In the genomic region with DNA sequence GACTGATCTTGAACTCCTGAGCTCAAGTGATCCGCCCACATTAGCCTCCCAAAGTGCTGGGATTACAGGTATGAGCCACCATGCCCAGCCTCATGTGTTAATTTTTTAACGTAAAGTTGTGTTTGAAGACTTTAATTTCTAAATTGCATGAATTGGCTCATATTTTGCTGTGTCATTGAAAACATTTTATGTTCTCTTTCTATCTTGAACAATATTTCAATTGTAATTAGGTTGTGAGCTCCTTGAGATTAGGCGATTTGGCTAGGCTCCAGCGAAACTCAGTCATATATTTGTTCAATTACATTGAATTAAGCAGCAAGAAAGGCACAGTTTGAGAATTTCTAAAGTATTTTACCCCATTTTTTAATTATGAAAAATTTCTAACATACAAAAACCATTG, we compare ENCODE assay signal across 30 cellular contexts.
"Had no signal": no experiment of that assay in that cellular context is flagged by ENCODE, and none has a peak within 500 bp of the region (broad histone marks: within the 10 kb centered on the region; RNA-seq: fewer than 3 reads in every experiment).

No MANE protein-coding gene starts in this region.

- H3K27me3 Mint-ChIP-seq: activated CD4-positive, alpha-beta T cell treated with anti-CD3 and anti-CD28 coated beads, Interleukin-2, amount 10 ng/mL, durations not matched to agents 24 days and 14 days; activated naive CD4-positive, alpha-beta T cell treated with anti-CD3 and anti-CD28 coated beads, Interleukin-2, amount 50 U/mL, for 24 hours; activated naive CD8-positive, alpha-beta T cell treated with anti-CD3 and anti-CD28 coated beads, Interleukin-2, amount 10 ng/mL, durations not matched to agents 7 days and 5 days; activated T-cell treated with anti-CD3 and anti-CD28 coated beads, Interleukin-2, amount 50 U/mL, for 24 hours had no signal

- ATAC-seq: activated CD8-positive, alpha-beta T cell treated with anti-CD3 and anti-CD28 coated beads, Interleukin-2, amount 10 ng/mL, durations not matched to agents 7 days and 5 days; PC-3; Right ventricle myocardium inferior; SK-N-SH treated with all-trans-retinoic acid at 6 μM for 48 hours had no signal

- H3K27ac ChIP-seq: ascending aorta, cardiac muscle cell had no signal

- H3K27me3 ChIP-seq: ascending aorta, cardiac muscle cell had no signal

- H3K4me3 Mint-ChIP-seq: activated CD4-positive, alpha-beta T cell treated with anti-CD3 and anti-CD28 coated beads, Interleukin-2, amount 10 ng/mL, durations not matched to agents 24 days and 14 days; activated CD8-positive, alpha-beta T cell treated with anti-CD3 and anti-CD28 coated beads, Interleukin-2, amount 10 ng/mL, durations not matched to agents 7 days and 5 days; activated naive CD4-positive, alpha-beta T cell treated with anti-CD3 and anti-CD28 coated beads, Interleukin-2, amount 50 U/mL, for 24 hours; activated naive CD8-positive, alpha-beta T cell treated with anti-CD3 and anti-CD28 coated beads, Interleukin-2, amount 10 ng/mL, durations not matched to agents 7 days and 5 days; activated T-cell treated with anti-CD3 and anti-CD28 coated beads, Interleukin-2, amount 50 U/mL, for 24 hours had no signal

- H3K9me3 ChIP-seq: ascending aorta had no signal

- H3K27ac Mint-ChIP-seq: activated CD4-positive, alpha-beta T cell treated with anti-CD3 and anti-CD28 coated beads, Interleukin-2, amount 10 ng/mL, durations not matched to agents 24 days and 14 days; activated CD8-positive, alpha-beta T cell treated with anti-CD3 and anti-CD28 coated beads, Interleukin-2, amount 10 ng/mL, durations not matched to agents 7 days and 5 days; activated naive CD4-positive, alpha-beta T cell treated with anti-CD3 and anti-CD28 coated beads, Interleukin-2, amount 50 U/mL, for 24 hours; activated naive CD8-positive, alpha-beta T cell treated with anti-CD3 and anti-CD28 coated beads, Interleukin-2, amount 10 ng/mL, durations not matched to agents 7 days and 5 days; activated T-cell treated with anti-CD3 and anti-CD28 coated beads, Interleukin-2, amount 50 U/mL, for 24 hours; activated T-helper 2 cell treated with anti-CD3 and anti-CD28 coated beads, Interferon-gamma antibody, Interleukin-2, Interleukin-4, amounts not matched to agents 10 μg/mL and 5 μg/mL and 100 μg/mL, durations not matched to agents 14 hours and 24 hours and 36 hours had no signal

- FAIRE-seq: RCC 7860 had no signal

- H3K4me3 ChIP-seq: ascending aorta, cardiac muscle cell had no signal

- DNase-seq: activated CD4-positive, alpha-beta T cell treated with anti-CD3 and anti-CD28 coated beads, Interleukin-2, amount 10 ng/mL, durations not matched to agents 24 days and 14 days; activated CD4-positive, alpha-beta T cell treated with anti-CD3 and anti-CD28 coated beads, Interleukin-2, amount 50 U/mL, for 4 hours; activated CD8-positive, alpha-beta T cell treated with anti-CD3 and anti-CD28 coated beads, Interleukin-2, amount 10 ng/mL, durations not matched to agents 7 days and 5 days; activated gamma-delta T cell; activated naive CD4-positive, alpha-beta T cell treated with Interleukin-2 at 50 U/mL for 16 hours; activated naive CD8-positive, alpha-beta T cell treated with anti-CD3 and anti-CD28 coated beads, Interleukin-2, amount 10 ng/mL, durations not matched to agents 7 days and 5 days; activated T-cell treated with anti-CD3 and anti-CD28 coated beads, Interleukin-2, amount 50 U/mL, for 24 hours; Karpas-422; NCI-H1105; NCI-H1417 treated with DMSO at 0.1 percent for 48 hours; NCI-H187 treated with DMSO at 0.1 percent for 48 hours; NCI-H2081; NCI-H2171 treated with DMSO at 0.1 percent for 48 hours; NCI-H2227 treated with DMSO at 0.1 percent for 48 hours; NCI-H446; NCI-H510A treated with DMSO at 0.1 percent for 48 hours; NCI-H526 treated with DMSO at 0.1 percent for 48 hours; NK-92 treated with Interleukin-12 subunit alpha and Interleukin-12 subunit beta, amount 100 ng/mL, for 24 hours; PC-3; SIG-M5; SW 1271; T-helper 1 cell; T1000 had no signal
